ENCODE assay signal across 21 cellular contexts in the genomic region with DNA sequence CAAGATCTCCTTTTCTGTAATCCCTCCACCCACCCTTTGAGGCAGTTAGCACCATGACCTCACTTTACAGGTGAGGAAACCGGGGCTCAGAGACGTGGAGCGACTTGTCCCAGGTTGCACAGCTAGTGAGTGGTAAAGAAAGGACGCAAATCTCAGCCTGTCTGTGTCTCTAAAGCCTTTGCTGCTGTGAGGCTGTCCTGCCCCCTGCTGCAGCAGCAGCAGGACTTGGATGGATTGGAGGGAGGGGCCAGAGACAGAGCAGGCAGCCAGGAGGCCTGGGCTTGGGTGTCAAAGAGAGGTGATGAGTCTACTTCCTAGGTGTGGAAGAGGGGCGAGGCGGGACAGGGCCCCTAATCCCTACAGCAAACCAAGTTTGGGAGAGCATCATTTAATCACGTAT.
"Had no signal": no experiment of that assay in that cellular context is flagged by ENCODE, and none has a peak within 500 bp of the region (broad histone marks: within the 10 kb centered on the region; RNA-seq: fewer than 3 reads in every experiment).

No MANE protein-coding gene starts in this region.

- H2AFZ ChIP-seq: neural progenitor cell had no signal

- H3K4me3 ChIP-seq: cardiac muscle cell, dorsolateral prefrontal cortex, gastrocnemius medialis, heart right ventricle, left ventricle myocardium inferior, neural progenitor cell, pancreas, tibial nerve, uterus had no signal

- H3K9ac ChIP-seq: neural progenitor cell had no signal

- H3K4me1 Mint-ChIP-seq: activated CD4-positive, alpha-beta T cell treated with anti-CD3 and anti-CD28 coated beads, Interleukin-2, amount 10 ng/mL, durations not matched to agents 24 days and 14 days; activated naive CD8-positive, alpha-beta T cell treated with anti-CD3 and anti-CD28 coated beads for 36 hours; activated T-helper 17 cell treated with anti-CD3 and anti-CD28 coated beads, Interleukin-2, amount 50 U/mL, for 72 hours had no signal

- H3K9me3 Mint-ChIP-seq: activated CD4-positive, alpha-beta T cell treated with anti-CD3 and anti-CD28 coated beads, Interleukin-2, amount 10 ng/mL, durations not matched to agents 24 days and 14 days; activated CD8-positive, alpha-beta T cell treated with anti-CD3 and anti-CD28 coated beads for 36 hours; activated naive CD8-positive, alpha-beta T cell treated with anti-CD3 and anti-CD28 coated beads for 36 hours; neural progenitor cell; T-helper 2 cell treated with Interferon-gamma antibody and Interleukin-4, amounts not matched to agents 5 μg/mL and 100 μg/mL, for 36 hours had no signal

- H3K9me3 ChIP-seq: gastrocnemius medialis, heart right ventricle, left ventricle myocardium inferior, pancreas, tibial nerve, uterus had no signal

- H3K4me3 Mint-ChIP-seq: activated CD4-positive, alpha-beta T cell treated with anti-CD3 and anti-CD28 coated beads, Interleukin-2, amount 10 ng/mL, durations not matched to agents 24 days and 14 days; activated CD8-positive, alpha-beta T cell treated with anti-CD3 and anti-CD28 coated beads for 36 hours; activated naive CD8-positive, alpha-beta T cell treated with anti-CD3 and anti-CD28 coated beads for 36 hours; activated T-helper 17 cell treated with anti-CD3 and anti-CD28 coated beads, Interleukin-2, amount 50 U/mL, for 72 hours; neural progenitor cell; T-helper 2 cell treated with Interferon-gamma antibody and Interleukin-4, amounts not matched to agents 5 μg/mL and 100 μg/mL, for 36 hours had no signal

- H3K4me2 ChIP-seq: neural progenitor cell had no signal

- H3K36me3 ChIP-seq: cardiac muscle cell, neural progenitor cell, uterus had no signal

- H3K27me3 Mint-ChIP-seq: activated CD4-positive, alpha-beta T cell treated with anti-CD3 and anti-CD28 coated beads, Interleukin-2, amount 10 ng/mL, durations not matched to agents 24 days and 14 days; activated naive CD8-positive, alpha-beta T cell treated with anti-CD3 and anti-CD28 coated beads for 36 hours had no signal

- H3K27me3 ChIP-seq: cardiac muscle cell, dorsolateral prefrontal cortex, gastrocnemius medialis, heart right ventricle, neural progenitor cell, pancreas, tibial nerve, uterus had no signal

- H3K27ac Mint-ChIP-seq: activated CD4-positive, alpha-beta T cell treated with anti-CD3 and anti-CD28 coated beads, Interleukin-2, amount 10 ng/mL, durations not matched to agents 24 days and 14 days; activated CD8-positive, alpha-beta T cell treated with anti-CD3 and anti-CD28 coated beads for 36 hours; activated naive CD8-positive, alpha-beta T cell treated with anti-CD3 and anti-CD28 coated beads for 36 hours; activated T-helper 17 cell treated with anti-CD3 and anti-CD28 coated beads, Interleukin-2, amount 50 U/mL, for 72 hours; T-helper 2 cell treated with Interferon-gamma antibody and Interleukin-4, amounts not matched to agents 5 μg/mL and 100 μg/mL, for 36 hours had no signal

- H3K27ac ChIP-seq: cardiac muscle cell, dorsolateral prefrontal cortex, gastrocnemius medialis, heart right ventricle, left ventricle myocardium inferior, neural progenitor cell, pancreas, tibial nerve, uterus had no signal

- DNase-seq: activated CD4-positive, alpha-beta T cell treated with anti-CD3 and anti-CD28 coated beads, Interleukin-2, amount 10 ng/mL, durations not matched to agents 24 days and 14 days; activated CD8-positive, alpha-beta T cell treated with anti-CD3 and anti-CD28 coated beads for 36 hours; activated naive CD4-positive, alpha-beta T cell; activated naive CD8-positive, alpha-beta T cell treated with anti-CD3 and anti-CD28 coated beads for 36 hours; activated T-cell treated with anti-CD3 and anti-CD28 coated beads, Interleukin-2, amount 50 U/mL, for 1 hour; amygdala; gastrocnemius medialis; heart right ventricle; kidney glomerular epithelial cell; left ventricle myocardium inferior; pancreas; stimulated activated CD4-positive, alpha-beta T cell treated with anti-CD3 and anti-CD28 coated beads, Interleukin-12 subunit alpha, Interleukin-12 subunit beta, amount 100 ng/mL, for 4 hours; stimulated activated CD4-positive, alpha-beta T cell treated with anti-CD3 and anti-CD28 coated beads, Interleukin-1b, Interleukin-23, amount 100 ng/mL, for 48 hours; stimulated activated naive CD4-positive, alpha-beta T cell treated with Interleukin-2 at 50 U/mL for 16 hours; uterus had no signal

- H3K4me1 ChIP-seq: gastrocnemius medialis, heart right ventricle, left ventricle myocardium inferior, neural progenitor cell, pancreas, tibial nerve, uterus had no signal

- H3K36me3 Mint-ChIP-seq: activated naive CD8-positive, alpha-beta T cell treated with anti-CD3 and anti-CD28 coated beads for 36 hours had no signal
